ENCODE assay signal across 8 cellular contexts in genomic region chr11:123560001-123560400, GRCh38.
A peak's percentile ranks its signal among the peaks of the same experiment; 100 is the strongest.
DNase-seq lines count a peak whose midpoint lies in the region; ATAC-seq and TF ChIP-seq lines count a peak whose summit lies in the region.

No MANE protein-coding gene starts in this region.

- peaks cover 0 to 10% (median 1%) of the 10 kb centered on the region in 4 donors for H3K4me1 Mint-ChIP-seq in CD4-positive, CD25-positive, alpha-beta regulatory T cell
- peaks cover 6 to 10% of the 10 kb centered on the region in 2 donors for H3K4me1 Mint-ChIP-seq in effector memory CD8-positive, alpha-beta T cell (ENCODE audit: low read depth in 2 of 2)

- H3K4me3 Mint-ChIP-seq in CD4-positive, CD25-positive, alpha-beta regulatory T cell, result peak overlapping the region; percentile 49 to 94 (median 76)
- no peak overlapping the region for H3K4me3 Mint-ChIP-seq in effector memory CD8-positive, alpha-beta T cell

- no peaks in the 10 kb centered on the region for H3K4me1 ChIP-seq in CD4-positive, CD25-positive, alpha-beta regulatory T cell (ENCODE audit: control insufficient read depth, insufficient read depth, low read length, poor library complexity, severe bottlenecking)
- H3K4me1 ChIP-seq in GM23248 (ENCODE audit: insufficient read depth), result peaks cover 27% of the 10 kb centered on the region
- H3K4me1 ChIP-seq in tibial artery, result peaks cover 0 to 20% (median 10%) of the 10 kb centered on the region in 4 donors

- peak; percentile 49 to 66 for ATAC-seq in CD4-positive, CD25-positive, alpha-beta regulatory T cell (ENCODE audit: low read depth in 2 of 2)
- ATAC-seq in effector memory CD8-positive, alpha-beta T cell (replicated peaks), result peak; percentile 27
- ATAC-seq in HG03521 (IDR thresholded peaks at IDR 0.05; ENCODE audit: unreplicated experiment), result no peak

- H3K79me2 ChIP-seq in GM23248 (ENCODE audit: insufficient read depth), result peaks cover 63% of the 10 kb centered on the region

- peak overlapping the region; percentile 94 for H2AFZ ChIP-seq in GM23248

- no peaks in the 10 kb centered on the region for H3K36me3 Mint-ChIP-seq in CD4-positive, CD25-positive, alpha-beta regulatory T cell
- no peaks in the 10 kb centered on the region for H3K36me3 Mint-ChIP-seq in effector memory CD8-positive, alpha-beta T cell (ENCODE audit: insufficient read depth)

- no peaks in the 10 kb centered on the region for H3K27me3 Mint-ChIP-seq in CD4-positive, CD25-positive, alpha-beta regulatory T cell
- H3K27me3 Mint-ChIP-seq in effector memory CD8-positive, alpha-beta T cell, result no peaks in the 10 kb centered on the region

- intact Hi-C loops in tibial artery (cut with DNase I; ENCODE audit: low total_unique reads), result no loop called here

- H3K27ac ChIP-seq in CD4-positive, CD25-positive, alpha-beta regulatory T cell (ENCODE audit: insufficient read depth, low read length, poor library complexity, severe bottlenecking), result no peak overlapping the region
- H3K27ac ChIP-seq in GM23248, result peak overlapping the region; percentile 90
- H3K27ac ChIP-seq in tibial artery, result no peak overlapping the region

- peaks cover 13% of the 10 kb centered on the region; the same call in 1 of the 2 replicates for H3F3A ChIP-seq in GM23248 (ENCODE audit: insufficient read depth)

- H3K9me3 Mint-ChIP-seq in CD4-positive, CD25-positive, alpha-beta regulatory T cell, result no peaks in the 10 kb centered on the region
- H3K9me3 Mint-ChIP-seq in effector memory CD8-positive, alpha-beta T cell, result no peaks in the 10 kb centered on the region

- in situ Hi-C loops in GM23248 (cut with MboI), result no loop called here

- H4K20me1 ChIP-seq in GM23248 (ENCODE audit: insufficient read depth), result no peaks in the 10 kb centered on the region

- H3K9ac ChIP-seq in GM23248, result peak overlapping the region; percentile 89

- H3K4me2 ChIP-seq in GM23248 (ENCODE audit: unreplicated experiment), result peak overlapping the region; percentile 93

- TF ChIP-seq CTCF in tibial artery (IDR thresholded peaks at IDR 0.05), result no peak

- no peaks in the 10 kb centered on the region for H3K9me2 ChIP-seq in GM23248 (ENCODE audit: insufficient read depth)

- H3K4me3 ChIP-seq in CD4-positive, CD25-positive, alpha-beta regulatory T cell (ENCODE audit: low read depth, low read length), result no peak overlapping the region
- peak overlapping the region; percentile 64 for H3K4me3 ChIP-seq in GM23248
- H3K4me3 ChIP-seq in tibial artery, result peak overlapping the region; percentile 36 to 40

- 1 to 2% methylated on average over 23 of the region's 23 CpGs for WGBS in GM23248 (ENCODE audit: low coverage in 1 of 2, low lambda C conversion rate in 2 of 2, missing lambda C conversion rate in 2 of 2), 2 experiments

- H3K36me3 ChIP-seq in CD4-positive, CD25-positive, alpha-beta regulatory T cell (ENCODE audit: control insufficient read depth, insufficient read depth, low read length), result no peaks in the 10 kb centered on the region
- H3K36me3 ChIP-seq in GM23248 (ENCODE audit: low read depth) (no peaks in the 10 kb centered on the region), tibial artery (no peaks in the 10 kb centered on the region)

- H3K27ac Mint-ChIP-seq in CD4-positive, CD25-positive, alpha-beta regulatory T cell, result no peak overlapping the region
- H3K27ac Mint-ChIP-seq in effector memory CD8-positive, alpha-beta T cell, result no peak overlapping the region

- DNase-seq in CD4-positive, CD25-positive, alpha-beta regulatory T cell, result peak in 2 of 3 donors; percentile 24 to 56
- peak; percentile 93 for DNase-seq in GM23248
- DNase-seq in RPMI7951 (ENCODE audit: low read depth), result peak; percentile 83
- DNase-seq in effector memory CD8-positive, alpha-beta T cell, result no peak
- DNase-seq in middle frontal gyrus (ENCODE audit: extremely low spot score, low spot score), result peak; percentile 82
- peak in 1 of 2 donors; percentile 28 for DNase-seq in tibial artery
- no peak for DNase-seq in NOMO-1 treated with DMSO at 0.1 percent for 48 hours (lab: John Stamatoyannopoulos, UW; ENCODE audit: unreplicated experiment)

- H3K27me3 ChIP-seq in CD4-positive, CD25-positive, alpha-beta regulatory T cell (ENCODE audit: control insufficient read depth, insufficient read depth, low read length), result no peaks in the 10 kb centered on the region
- H3K27me3 ChIP-seq in GM23248 (replicated peaks; ENCODE audit: insufficient read depth) (no peaks in the 10 kb centered on the region), tibial artery (peaks cover 0 to 14% of the 10 kb centered on the region in 2 donors)

- H3K9me3 ChIP-seq in CD4-positive, CD25-positive, alpha-beta regulatory T cell (ENCODE audit: control insufficient read depth in 2 of 2, low read length in 2 of 2), result no peaks in the 10 kb centered on the region
- no peaks in the 10 kb centered on the region for H3K9me3 ChIP-seq in GM23248 (ENCODE audit: low read depth)
- no peaks in the 10 kb centered on the region for H3K9me3 ChIP-seq in tibial artery

Comparison
In these comparisons a context has a peak if more than half of its experiments do, and no peak if none do; other contexts are left out.
1. DNase-seq: peak in CD4-positive, CD25-positive, alpha-beta regulatory T cell (2 of 3), GM23248 (single experiment), RPMI7951 (single experiment) and middle frontal gyrus (single experiment); none in effector memory CD8-positive, alpha-beta T cell (0 of 3) and NOMO-1 treated with DMSO at 0.1 percent for 48 hours (single experiment).
2. H3K4me3 Mint-ChIP-seq: peak in CD4-positive, CD25-positive, alpha-beta regulatory T cell (4 of 4); none in effector memory CD8-positive, alpha-beta T cell (0 of 2).